9 cellular contexts compared by ENCODE assay signal in the genomic region with DNA sequence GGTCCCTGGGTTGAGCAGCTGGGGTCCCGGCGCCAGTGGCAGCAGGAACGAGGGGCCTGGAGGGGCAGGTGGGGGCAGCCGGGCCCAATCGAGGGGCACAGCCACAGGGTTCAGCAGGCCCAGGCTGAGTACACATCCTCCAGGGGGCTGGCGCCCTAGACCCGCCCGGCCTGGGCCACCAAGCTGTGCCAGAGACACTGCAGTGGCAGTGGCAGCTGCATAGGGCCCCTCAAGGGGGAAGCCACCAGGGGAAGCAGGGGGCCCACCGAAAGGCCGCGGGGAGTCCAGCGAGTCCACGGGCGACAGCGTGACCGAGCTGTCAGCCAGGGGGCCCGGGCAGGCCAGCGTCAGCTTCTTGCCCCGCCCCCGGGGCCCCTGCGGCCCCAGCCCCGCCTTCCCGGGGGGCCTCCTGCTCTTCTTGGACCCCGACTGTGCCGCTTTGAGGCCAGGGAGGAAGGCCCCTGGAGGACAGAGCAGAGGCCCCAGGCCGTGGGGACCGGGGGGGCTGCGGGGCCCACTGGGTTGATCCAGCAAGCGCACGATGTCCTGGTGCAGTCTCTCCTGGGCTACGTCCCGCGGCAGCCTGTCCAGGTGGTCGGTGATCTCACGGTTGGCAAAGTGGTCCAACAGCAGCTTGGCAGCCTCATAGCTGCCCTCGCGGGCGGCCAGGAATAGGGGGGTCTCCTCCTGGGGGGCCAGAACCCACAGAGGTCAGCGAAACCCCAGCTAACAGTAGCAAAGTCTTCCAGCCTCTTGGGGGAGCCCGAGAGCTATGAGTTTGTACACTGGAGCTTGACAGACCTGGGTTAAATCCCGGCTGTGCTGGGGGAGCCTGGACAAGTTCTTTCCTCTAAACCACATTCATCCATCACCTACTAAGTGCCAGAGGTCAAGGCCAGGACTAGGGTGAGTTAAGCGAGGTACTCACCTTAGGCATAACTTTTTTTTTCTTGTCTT. TPM values are rescaled to one million over a fixed set of nuclear protein-coding genes. Genes with fewer than 3 reads are reported as not detected.
DNase-seq lines count a peak whose midpoint lies in the region; ATAC-seq, FAIRE-seq and TF ChIP-seq lines count a peak whose summit lies in the region.
"Had no signal": no experiment of that assay in that cellular context is flagged by ENCODE, and none has a peak within 500 bp of the region (broad histone marks: within the 10 kb centered on the region; RNA-seq: fewer than 3 reads in every experiment).

No MANE protein-coding gene starts in this region.

- H3K79me2 ChIP-seq in smooth muscle cell (ENCODE audit: low read depth), result no peaks in the 10 kb centered on the region

- no peaks in the 10 kb centered on the region for H3K9me3 ChIP-seq in smooth muscle cell (replicated peaks; ENCODE audit: low read depth)

- TF ChIP-seq CTCF in NB4 (IDR thresholded peaks at IDR 0.05; ENCODE audit: low read depth, low read length), result peak; percentile 75
- TF ChIP-seq CTCF in bronchial epithelial cell (IDR thresholded peaks at IDR 0.05; ENCODE audit: insufficient read depth, low read length, severe bottlenecking), result peak; percentile 29
- TF ChIP-seq CTCF in smooth muscle cell (IDR thresholded peaks at IDR 0.05; ENCODE audit: borderline replicate concordance, insufficient read depth, poor library complexity, severe bottlenecking), result peak; percentile 20

- H3K4me1 Mint-ChIP-seq in activated CD8-positive, alpha-beta memory T cell treated with anti-CD3 and anti-CD28 coated beads, Interleukin-2, amount 10 ng/mL, durations not matched to agents 7 days and 5 days, result no peaks in the 10 kb centered on the region

- H3K9me3 Mint-ChIP-seq in activated CD8-positive, alpha-beta memory T cell treated with anti-CD3 and anti-CD28 coated beads, Interleukin-2, amount 10 ng/mL, durations not matched to agents 7 days and 5 days (ENCODE audit: low read depth), result no peaks in the 10 kb centered on the region

- no peaks in the 10 kb centered on the region for H3K4me1 ChIP-seq in smooth muscle cell (ENCODE audit: low read depth)

- H3K4me2 ChIP-seq in smooth muscle cell, result no peak overlapping the region

- CTCF ChIA-PET in activated CD8-positive, alpha-beta memory T cell treated with anti-CD3 and anti-CD28 coated beads, Interleukin-2, amount 10 ng/mL, durations not matched to agents 7 days and 5 days (lab: Charles Lee), result interaction anchor here (0.6 to 1.7 kb wide), 6 partner anchors 16 to 406 kb away, joined by 3 to 8 read pairs (median 3); no protein-coding TSS in a partner anchor

- H3K27me3 Mint-ChIP-seq in activated CD8-positive, alpha-beta memory T cell treated with anti-CD3 and anti-CD28 coated beads, Interleukin-2, amount 10 ng/mL, durations not matched to agents 7 days and 5 days, result no peaks in the 10 kb centered on the region

- no peak overlapping the region for H3K9ac ChIP-seq in smooth muscle cell (ENCODE audit: low read depth)

- no peak for FAIRE-seq in bronchial epithelial cell (lab: Jason Lieb, UNC)
- FAIRE-seq: frontal cortex had no signal

- peaks cover 23% of the 10 kb centered on the region for H3K36me3 ChIP-seq in bronchial epithelial cell (ENCODE audit: control insufficient read depth, insufficient read depth, low read length)
- H3K36me3 ChIP-seq in smooth muscle cell (ENCODE audit: low read depth), result peaks cover 9% of the 10 kb centered on the region

- H3K4me3 ChIP-seq in NB4 (ENCODE audit: low read depth, low read length) (no peak overlapping the region), bronchial epithelial cell (ENCODE audit: low read depth, low read length) (no peak overlapping the region), smooth muscle cell (no peak overlapping the region)

- peak; percentile 30 for ATAC-seq in activated CD8-positive, alpha-beta memory T cell treated with anti-CD3 and anti-CD28 coated beads, Interleukin-2, amount 10 ng/mL, durations not matched to agents 7 days and 5 days
- no peak for ATAC-seq in HG03175 (IDR thresholded peaks at IDR 0.05; ENCODE audit: unreplicated experiment)

- H3K27ac Mint-ChIP-seq in activated CD8-positive, alpha-beta memory T cell treated with anti-CD3 and anti-CD28 coated beads, Interleukin-2, amount 10 ng/mL, durations not matched to agents 7 days and 5 days, result no peak overlapping the region

- no peak overlapping the region for H3K4me3 Mint-ChIP-seq in activated CD8-positive, alpha-beta memory T cell treated with anti-CD3 and anti-CD28 coated beads, Interleukin-2, amount 10 ng/mL, durations not matched to agents 7 days and 5 days

- H2AFZ ChIP-seq in smooth muscle cell (ENCODE audit: low read depth), result no peak overlapping the region

- H3K36me3 Mint-ChIP-seq in activated CD8-positive, alpha-beta memory T cell treated with anti-CD3 and anti-CD28 coated beads, Interleukin-2, amount 10 ng/mL, durations not matched to agents 7 days and 5 days, result no peaks in the 10 kb centered on the region

- no peaks in the 10 kb centered on the region for H3K27me3 ChIP-seq in bronchial epithelial cell (ENCODE audit: control insufficient read depth, insufficient read depth, low read length)
- no peaks in the 10 kb centered on the region for H3K27me3 ChIP-seq in smooth muscle cell (ENCODE audit: low read depth)

- no peak for DNase-seq in activated CD8-positive, alpha-beta memory T cell treated with anti-CD3 and anti-CD28 coated beads, Interleukin-2, amount 10 ng/mL, durations not matched to agents 7 days and 5 days
- DNase-seq in activated CD8-positive, alpha-beta memory T cell treated with anti-CD3 and anti-CD28 coated beads for 24 hours, result no peak
- DNase-seq in NB4 (ENCODE audit: low read depth) (peak; percentile 68), bronchial epithelial cell (ENCODE audit: low read depth) (no peak), smooth muscle cell (lab: John Stamatoyannopoulos, UW; ENCODE audit: unreplicated experiment) (no peak), hippocampal formation (lab: John Stamatoyannopoulos, UW) (no peak)
- no peak for DNase-seq in stimulated activated CD4-positive, alpha-beta T cell treated with anti-CD3 and anti-CD28 coated beads, Interleukin-2, amount 100 ng/mL, for 48 hours

- H3F3A ChIP-seq in smooth muscle cell (ENCODE audit: low read depth), result no peaks in the 10 kb centered on the region

- no peak overlapping the region for H3K27ac ChIP-seq in smooth muscle cell (ENCODE audit: low read depth)

- TF ChIP-seq POLR2A in NB4 (IDR thresholded peaks at IDR 0.05; ENCODE audit: extremely low read depth, insufficient read length), result no peak

- WGBS in smooth muscle cell (ENCODE audit: low lambda C conversion rate), result 98% methylated on average over 21 of the region's 42 CpGs

- H4K20me1 ChIP-seq in smooth muscle cell (ENCODE audit: low read depth), result no peaks in the 10 kb centered on the region

RNA-seq across cellular contexts. Expression of a gene that starts 39.5 kb away (rescaled TPM):
- total RNA-seq in activated CD8-positive, alpha-beta memory T cell treated with anti-CD3 and anti-CD28 coated beads, Interleukin-2, amount 10 ng/mL, durations not matched to agents 7 days and 5 days, result not detected
- 53.2 and 140 TPM in 2 replicates for total RNA-seq in bronchial epithelial cell
- 56.6 and 72.0 TPM in 2 replicates for total RNA-seq in smooth muscle cell
- polyA plus RNA-seq in smooth muscle cell, result 92.5 and 122 TPM in 2 replicates

RNA-seq across cellular contexts. Expression of a gene that starts 54.1 kb away (rescaled TPM):
- under 1 TPM; 0.07 to 0.09 TPM for total RNA-seq in activated CD8-positive, alpha-beta memory T cell treated with anti-CD3 and anti-CD28 coated beads, Interleukin-2, amount 10 ng/mL, durations not matched to agents 7 days and 5 days
- total RNA-seq in bronchial epithelial cell, result 0.53 and 0.64 TPM in 2 replicates
- total RNA-seq in smooth muscle cell, result 27.6 and 39.3 TPM in 2 replicates
- polyA plus RNA-seq in smooth muscle cell, result 42.2 and 51.6 TPM in 2 replicates

Comparison
In these comparisons a context has a peak if more than half of its experiments do, and no peak if none do; other contexts are left out.
1. CTCF ChIP-seq: peak in every context shown above with its lines; median percentile 75 in NB4; 29 in bronchial epithelial cell; 20 in smooth muscle cell.
2. RNA of a gene that starts 39.5 kb away (total RNA-seq): 56.6 to 72.0 TPM in smooth muscle cell and 53.2 to 140 TPM in bronchial epithelial cell; not detected in activated CD8-positive, alpha-beta memory T cell treated with anti-CD3 and anti-CD28 coated beads, Interleukin-2, amount 10 ng/mL, durations not matched to agents 7 days and 5 days; every median in the first group is over 10 times any median in the second.
3. RNA of a gene that starts 54.1 kb away (total RNA-seq): 27.6 to 39.3 TPM in smooth muscle cell; 0.53 to 0.64 TPM in bronchial epithelial cell and 0.07 to 0.09 TPM in activated CD8-positive, alpha-beta memory T cell treated with anti-CD3 and anti-CD28 coated beads, Interleukin-2, amount 10 ng/mL, durations not matched to agents 7 days and 5 days; every median in the first group is over 10 times any median in the second.